ENCODE assay signal across 1 cellular context in genomic region chr7:106598663-106599342, GRCh38.
A peak's percentile ranks its signal among the peaks of the same experiment; 100 is the strongest.
TF ChIP-seq lines count a peak whose summit lies in the region.

No MANE protein-coding gene starts in this region.

TF ChIP-seq in K562, 482 proteins besides CTCF, POLR2A, EP300 and RAD21 (continued from another document and continues in another):
- TF ChIP-seq ZBTB40 (IDR thresholded peaks at IDR 0.05) (peak; percentile 80), ZBTB40 (CRISPR knock-in tag; IDR thresholded peaks at IDR 0.05) (no peak), SRSF7 (optimal IDR thresholded peaks at IDR 0.05; ENCODE audit: low read depth, low read length) (no peak), ZNF408 (CRISPR knock-in tag; IDR thresholded peaks at IDR 0.05; ENCODE audit: low read depth) (no peak), TOE1 (IDR thresholded peaks at IDR 0.05; ENCODE audit: borderline replicate concordance) (peak; percentile 84; the same call in 1 of the 2 replicates), TOE1 (CRISPR knock-in tag; IDR thresholded peaks at IDR 0.05; ENCODE audit: borderline replicate concordance, low read depth) (no peak), ZNF175 (CRISPR knock-in tag; IDR thresholded peaks at IDR 0.05; ENCODE audit: low read depth) (peak; percentile 100), ZNF398 (CRISPR knock-in tag; IDR thresholded peaks at IDR 0.05) (no peak), KDM2B (CRISPR knock-in tag; IDR thresholded peaks at IDR 0.05) (no peak), HNRNPH1 (optimal IDR thresholded peaks at IDR 0.05; ENCODE audit: low read depth, low read length) (no peak), KDM5B (IDR thresholded peaks at IDR 0.05; ENCODE audit: insufficient replicate concordance, low read depth, low read length) (no peak), ZNF551 (CRISPR knock-in tag; IDR thresholded peaks at IDR 0.05) (no peak), HDGF (IDR thresholded peaks at IDR 0.05) (no peak), BCL6 (CRISPR knock-in tag; IDR thresholded peaks at IDR 0.05) (no peak), KLF13 (tag; IDR thresholded peaks at IDR 0.05; ENCODE audit: borderline replicate concordance, low read depth) (no peak; the same call in 1 of the 2 replicates), MLLT1 (IDR thresholded peaks at IDR 0.05) (no peak), ZNF184 (CRISPR knock-in tag; IDR thresholded peaks at IDR 0.05) (no peak), ZNF75A (CRISPR knock-in tag; IDR thresholded peaks at IDR 0.05) (no peak), MEF2D (tag; conservative IDR thresholded peaks at IDR 0.05; ENCODE audit: low read depth) (0 out of 2 replicates have a peak, but pooled peaks have one; percentile 40), EWSR1 (IDR thresholded peaks at IDR 0.05; ENCODE audit: borderline replicate concordance, low read depth, partially characterized antibody) (no peak), ATF1 (CRISPR knock-in tag; IDR thresholded peaks at IDR 0.05) (no peak), ATF1 (tag; IDR thresholded peaks at IDR 0.05) (peak; percentile 88), BHLHE40 (IDR thresholded peaks at IDR 0.05; ENCODE audit: low read length) (peak; percentile 98), HNRNPK (IDR thresholded peaks at IDR 0.05; ENCODE audit: low read depth, low read length, poor library complexity, severe bottlenecking) (no peak), ZNF696 (CRISPR knock-in tag; conservative IDR thresholded peaks at IDR 0.05) (no peak), ZFPM2 (CRISPR knock-in tag; IDR thresholded peaks at IDR 0.05) (no peak), JUNB (CRISPR knock-in tag; conservative IDR thresholded peaks at IDR 0.05) (no peak), ASH1L (IDR thresholded peaks at IDR 0.05; ENCODE audit: borderline replicate concordance, low read depth, partially characterized antibody) (no peak), ARNT (IDR thresholded peaks at IDR 0.05) (0 out of 4 replicates have a peak, but pooled peaks of 1 of the 2 experiments have one; percentile 28), CBFA2T2 (conservative IDR thresholded peaks at IDR 0.05) (no peak), TEAD1 (CRISPR knock-in tag; IDR thresholded peaks at IDR 0.05) (peak in 1 of 2 experiments; percentile 10; a peak in 1 of 4 replicates), ZNF384 (IDR thresholded peaks at IDR 0.05; ENCODE audit: low read depth, low read length) (peak; percentile 81), ZNF232 (CRISPR knock-in tag; IDR thresholded peaks at IDR 0.05) (no peak), AFF1 (IDR thresholded peaks at IDR 0.05; ENCODE audit: low read depth in 1 of 2, partially characterized antibody in 2 of 2) (peak; percentile 9 to 88), KLF1 (tag; IDR thresholded peaks at IDR 0.05) (peak; percentile 61; the same call in 1 of the 2 replicates), ZFP91 (CRISPR knock-in tag; IDR thresholded peaks at IDR 0.05) (no peak), ZNF609 (CRISPR knock-in tag; IDR thresholded peaks at IDR 0.05; ENCODE audit: borderline replicate concordance) (no peak), SIX5 (IDR thresholded peaks at IDR 0.05; ENCODE audit: borderline replicate concordance in 1 of 2, insufficient read depth in 1 of 2, low read depth in 1 of 2, low read length in 2 of 2) (peak; percentile 85 to 94), CHCHD3 (CRISPR knock-in tag; IDR thresholded peaks at IDR 0.05) (no peak), MBD2 (IDR thresholded peaks at IDR 0.05; ENCODE audit: borderline replicate concordance, low read depth) (peak; percentile 43; the same call in 1 of the 2 replicates)
